ENCODE assay signal across 17 cellular contexts in genomic region chr10:101653536-101653935, GRCh38.
"Had no signal": no experiment of that assay in that cellular context is flagged by ENCODE, and none has a peak within 500 bp of the region (broad histone marks: within the 10 kb centered on the region; RNA-seq: fewer than 3 reads in every experiment).

No MANE protein-coding gene starts in this region.

- ATAC-seq: foreskin keratinocyte, gastrocnemius medialis, heart right ventricle, left cardiac atrium, left lung, left ventricle myocardium superior, lower lobe of right lung, mucosa of descending colon had no signal

- DNase-seq: dermis blood vessel endothelial cell; dorsolateral prefrontal cortex; effector CD4-positive, alpha-beta T cell; effector memory CD4-positive, alpha-beta T cell; foreskin keratinocyte; gastrocnemius medialis; glutamatergic neuron; heart right ventricle; hippocampal formation; left cardiac atrium; left lung; left ventricle myocardium superior; lower lobe of right lung; mesenchymal stem cell; mucosa of descending colon; naive B cell had no signal

- H3K9me3 Mint-ChIP-seq: mesothelial cell of epicardium, naive B cell had no signal

- H3K27ac Mint-ChIP-seq: mesothelial cell of epicardium, naive B cell had no signal

- H3K27me3 Mint-ChIP-seq: naive B cell had no signal

- H3K4me1 Mint-ChIP-seq: mesothelial cell of epicardium had no signal

- H3K4me3 Mint-ChIP-seq: mesothelial cell of epicardium, naive B cell had no signal
